1 cellular context compared by ENCODE assay signal in genomic region chr7:47416454-47417121, GRCh38.
TF ChIP-seq lines count a peak whose summit lies in the region.

No MANE protein-coding gene starts in this region.

TF ChIP-seq in H1, 55 proteins besides CTCF, POLR2A, EP300 and RAD21:
- no peak for TF ChIP-seq EGR1 (IDR thresholded peaks at IDR 0.05; ENCODE audit: borderline replicate concordance, low read depth, low read length)
- TF ChIP-seq RFX5 (IDR thresholded peaks at IDR 0.05; ENCODE audit: borderline replicate concordance, low read depth, low read length) = no peak
- no peak for TF ChIP-seq TBP (IDR thresholded peaks at IDR 0.05; ENCODE audit: low read depth, low read length)
- no peak for TF ChIP-seq NRF1 (IDR thresholded peaks at IDR 0.05; ENCODE audit: low read depth, low read length)
- no peak for TF ChIP-seq CEBPB (IDR thresholded peaks at IDR 0.05; ENCODE audit: low read depth, low read length)
